In the genomic region with DNA sequence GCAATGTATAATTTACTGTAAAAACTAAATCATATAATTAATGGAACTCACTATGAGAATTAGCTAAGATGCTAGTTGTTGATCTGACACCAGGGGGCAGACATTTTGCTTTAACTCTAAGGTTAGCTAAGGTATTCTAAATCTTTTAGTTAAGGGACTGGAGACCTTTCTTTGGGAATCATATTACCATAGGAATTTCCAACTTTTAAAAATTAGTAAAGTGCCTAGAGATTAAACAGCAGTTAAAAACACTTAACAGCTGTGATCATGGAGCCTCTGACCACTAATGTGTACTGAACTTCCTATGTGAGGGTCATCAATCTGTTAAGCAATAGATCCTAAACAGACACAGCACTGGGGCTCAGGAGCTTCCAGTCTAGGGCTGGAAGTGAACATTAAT, we compare ENCODE assay signal across 8 cellular contexts.
DNase-seq lines count a peak whose midpoint lies in the region; ATAC-seq and TF ChIP-seq lines count a peak whose summit lies in the region.

No MANE protein-coding gene starts in this region.

- no peaks in the 10 kb centered on the region for H3K36me3 ChIP-seq in upper lobe of left lung

- no peaks in the 10 kb centered on the region for H3K9me3 Mint-ChIP-seq in activated CD8-positive, alpha-beta T cell treated with anti-CD3 and anti-CD28 coated beads, Interleukin-2, amount 10 ng/mL, durations not matched to agents 7 days and 5 days (ENCODE audit: insufficient read depth)
- H3K9me3 Mint-ChIP-seq in activated CD4-positive, alpha-beta memory T cell treated with anti-CD3 and anti-CD28 coated beads for 36 hours = peaks cover 4% of the 10 kb centered on the region

- in situ Hi-C loops in GM13977 (cut with MboI; ENCODE audit: low pct_unique_long_range_greater_than_20kb, low sequenced_read_pairs, unreplicated experiment) = loop anchor here (10.0 kb wide), 1 partner anchor 238 kb away; a partner anchor contains a TSS

- no peak for ATAC-seq in activated CD8-positive, alpha-beta T cell treated with anti-CD3 and anti-CD28 coated beads, Interleukin-2, amount 10 ng/mL, durations not matched to agents 7 days and 5 days
- ATAC-seq in upper lobe of left lung (ENCODE audit: low FRiP score in 2 of 2) (peak in 1 of 2 donors; percentile 53), HG03378 (IDR thresholded peaks at IDR 0.05; ENCODE audit: unreplicated experiment) (no peak)

- POLR2A ChIA-PET in activated CD8-positive, alpha-beta T cell treated with anti-CD3 and anti-CD28 coated beads, Interleukin-2, amount 10 ng/mL, durations not matched to agents 7 days and 5 days (lab: Charles Lee) = no interaction called here
- POLR2A ChIA-PET in activated CD4-positive, alpha-beta memory T cell treated with anti-CD3 and anti-CD28 coated beads for 36 hours (lab: Charles Lee) = no interaction called here

- H3K4me1 ChIP-seq in upper lobe of left lung = peaks cover 0 to 5% (median 2%) of the 10 kb centered on the region in 4 donors

- intact Hi-C loops in activated CD4-positive, alpha-beta memory T cell treated with anti-CD3 and anti-CD28 coated beads for 36 hours (cut with micrococcal nuclease) = loop anchor here (1.0 kb wide), 1 partner anchor 238 kb away; a partner anchor contains a TSS

- peak; percentile 69 for TF ChIP-seq CTCF in AG09319 (IDR thresholded peaks at IDR 0.05; ENCODE audit: low read depth, low read length)
- peak; percentile 67 for TF ChIP-seq CTCF in GM13977 (IDR thresholded peaks at IDR 0.05; ENCODE audit: extremely low read depth, insufficient read depth, missing control alignments)
- TF ChIP-seq CTCF in upper lobe of left lung (IDR thresholded peaks at IDR 0.05) = peak; percentile 32 to 72 (median 61)

- peaks cover 2% of the 10 kb centered on the region for H3K27me3 Mint-ChIP-seq in activated CD8-positive, alpha-beta T cell treated with anti-CD3 and anti-CD28 coated beads, Interleukin-2, amount 10 ng/mL, durations not matched to agents 7 days and 5 days (ENCODE audit: low read depth)
- peaks cover 3% of the 10 kb centered on the region for H3K27me3 Mint-ChIP-seq in activated CD4-positive, alpha-beta memory T cell treated with anti-CD3 and anti-CD28 coated beads for 36 hours

- CTCF ChIA-PET in activated CD8-positive, alpha-beta T cell treated with anti-CD3 and anti-CD28 coated beads, Interleukin-2, amount 10 ng/mL, durations not matched to agents 7 days and 5 days (lab: Charles Lee) = interaction anchor here (0.7 to 3.0 kb wide), 12 partner anchors 9 to 1131 kb away, joined by 3 to 11 read pairs (median 4); a partner anchor contains a TSS
- CTCF ChIA-PET in activated CD4-positive, alpha-beta memory T cell treated with anti-CD3 and anti-CD28 coated beads for 36 hours (lab: Charles Lee) = interaction anchor here (0.9 to 1.8 kb wide), 10 partner anchors 9 to 244 kb away, joined by 3 to 7 read pairs (median 4); a partner anchor contains a TSS

- no peak overlapping the region for H3K4me3 Mint-ChIP-seq in activated CD8-positive, alpha-beta T cell treated with anti-CD3 and anti-CD28 coated beads, Interleukin-2, amount 10 ng/mL, durations not matched to agents 7 days and 5 days
- no peak overlapping the region for H3K4me3 Mint-ChIP-seq in activated CD4-positive, alpha-beta memory T cell treated with anti-CD3 and anti-CD28 coated beads for 36 hours

- H3K27ac ChIP-seq in upper lobe of left lung = peak overlapping the region in 1 of 4 donors; percentile 42

- no peaks in the 10 kb centered on the region for H3K27me3 ChIP-seq in upper lobe of left lung

- H3K4me3 ChIP-seq in upper lobe of left lung = no peak overlapping the region

- no peak overlapping the region for H3K27ac Mint-ChIP-seq in activated CD8-positive, alpha-beta T cell treated with anti-CD3 and anti-CD28 coated beads, Interleukin-2, amount 10 ng/mL, durations not matched to agents 7 days and 5 days
- H3K27ac Mint-ChIP-seq in activated CD4-positive, alpha-beta memory T cell treated with anti-CD3 and anti-CD28 coated beads for 36 hours = no peak overlapping the region

- DNase-seq in AG09319 (ENCODE audit: extremely low read depth, low read depth) = peak; percentile 46
- DNase-seq in GM13977 (ENCODE audit: low spot score) = peak; percentile 44
- peak; percentile 56 for DNase-seq in NCI-H146 (lab: John Stamatoyannopoulos, UW)
- DNase-seq in activated CD8-positive, alpha-beta T cell treated with anti-CD3 and anti-CD28 coated beads, Interleukin-2, amount 10 ng/mL, durations not matched to agents 7 days and 5 days = peak; percentile 45
- peak; percentile 50 for DNase-seq in iPS-NIHi11 (ENCODE audit: low spot score)
- no peak for DNase-seq in upper lobe of left lung
- no peak for DNase-seq in activated CD4-positive, alpha-beta memory T cell treated with anti-CD3 and anti-CD28 coated beads for 36 hours

- no peak for TF ChIP-seq POLR2A in upper lobe of left lung (IDR thresholded peaks at IDR 0.05)

- no peaks in the 10 kb centered on the region for H3K4me1 Mint-ChIP-seq in activated CD8-positive, alpha-beta T cell treated with anti-CD3 and anti-CD28 coated beads, Interleukin-2, amount 10 ng/mL, durations not matched to agents 7 days and 5 days (ENCODE audit: low read depth)
- H3K4me1 Mint-ChIP-seq in activated CD4-positive, alpha-beta memory T cell treated with anti-CD3 and anti-CD28 coated beads for 36 hours (ENCODE audit: low read depth) = no peaks in the 10 kb centered on the region

- no peaks in the 10 kb centered on the region for H3K36me3 Mint-ChIP-seq in activated CD8-positive, alpha-beta T cell treated with anti-CD3 and anti-CD28 coated beads, Interleukin-2, amount 10 ng/mL, durations not matched to agents 7 days and 5 days (ENCODE audit: low read depth)
- no peaks in the 10 kb centered on the region for H3K36me3 Mint-ChIP-seq in activated CD4-positive, alpha-beta memory T cell treated with anti-CD3 and anti-CD28 coated beads for 36 hours

- no peak for TF ChIP-seq EP300 in upper lobe of left lung (IDR thresholded peaks at IDR 0.05)

- no peaks in the 10 kb centered on the region for H3K9me3 ChIP-seq in upper lobe of left lung

Comparison
In these comparisons a context has a peak if more than half of its experiments do, and no peak if none do; other contexts are left out.
1. DNase-seq: peak in AG09319 (single experiment), GM13977 (single experiment), NCI-H146 (single experiment), activated CD8-positive, alpha-beta T cell treated with anti-CD3 and anti-CD28 coated beads, Interleukin-2, amount 10 ng/mL, durations not matched to agents 7 days and 5 days (single experiment) and iPS-NIHi11 (single experiment); none in upper lobe of left lung (0 of 2) and activated CD4-positive, alpha-beta memory T cell treated with anti-CD3 and anti-CD28 coated beads for 36 hours (single experiment).
2. Peak in every context shown above with its lines, with median percentiles within 50 percentile points of each other: CTCF ChIP-seq.